8 cellular contexts compared by ENCODE assay signal in genomic region chr10:31770307-31770902, GRCh38.
DNase-seq lines count a peak whose midpoint lies in the region; ATAC-seq and TF ChIP-seq lines count a peak whose summit lies in the region.

No MANE protein-coding gene starts in this region.

- H4K20me1 ChIP-seq in DOHH2 (ENCODE audit: control insufficient read depth, insufficient read depth, low read depth, low read length): no peaks in the 10 kb centered on the region
- H4K20me1 ChIP-seq in OCI-LY7 (ENCODE audit: insufficient read depth, low read length): no peaks in the 10 kb centered on the region

- POLR2A ChIA-PET in OCI-LY7 (lab: Charles Lee): interaction anchor here (0.6 kb wide), 1 partner anchor 761 kb away, joined by 4 read pairs; no protein-coding TSS in a partner anchor

- no peak for TF ChIP-seq POLR2A in lower leg skin (IDR thresholded peaks at IDR 0.05)

- H3K4me3 ChIP-seq in DOHH2 (ENCODE audit: low read length) (no peak overlapping the region), OCI-LY7 (ENCODE audit: low read depth, low read length, poor library complexity, severe bottlenecking) (no peak overlapping the region), lower leg skin (ENCODE audit: low read depth, poor library complexity, severe bottlenecking) (no peak overlapping the region)

- no peaks in the 10 kb centered on the region for H3F3A ChIP-seq in DOHH2 (ENCODE audit: control insufficient read depth, insufficient read depth)

- no peaks in the 10 kb centered on the region for H3K36me3 ChIP-seq in DOHH2 (ENCODE audit: control insufficient read depth, low read length)
- H3K36me3 ChIP-seq in OCI-LY7 (ENCODE audit: insufficient read depth, low read length): no peaks in the 10 kb centered on the region

- no peaks in the 10 kb centered on the region for H3K4me1 ChIP-seq in DOHH2 (ENCODE audit: control insufficient read depth, low read length)
- H3K4me1 ChIP-seq in OCI-LY7 (ENCODE audit: insufficient read depth, low read length, poor library complexity, severe bottlenecking): no peaks in the 10 kb centered on the region

- TF ChIP-seq CTCF in DOHH2 (IDR thresholded peaks at IDR 0.05; ENCODE audit: low read depth, low read length, poor library complexity, severe bottlenecking) (peak; percentile 83), OCI-LY7 (conservative IDR thresholded peaks at IDR 0.05; ENCODE audit: low read length) (peak; percentile 88), lower leg skin (IDR thresholded peaks at IDR 0.05) (no peak)

- no TSS peak for BruUV-seq in OCI-LY7 (replicated peaks; lab: Mats Ljungman, UMichigan)

- peak; percentile 78 for ATAC-seq in GM21723 (IDR thresholded peaks at IDR 0.05; ENCODE audit: unreplicated experiment)
- ATAC-seq in left cardiac atrium: peak; percentile 41 to 84

- peaks cover 3% of the 10 kb centered on the region; the same call in 1 of the 2 replicates for H3K27me3 ChIP-seq in DOHH2 (ENCODE audit: control insufficient read depth, low read length)

- CTCF ChIA-PET in OCI-LY7 (lab: Charles Lee; ENCODE audit: unreplicated experiment): interaction anchor here (0.6 kb wide), 1 partner anchor 309 kb away, joined by 3 read pairs; no protein-coding TSS in a partner anchor

- H3K79me2 ChIP-seq in DOHH2 (ENCODE audit: control insufficient read depth, low read length): no peaks in the 10 kb centered on the region
- H3K79me2 ChIP-seq in OCI-LY7 (ENCODE audit: insufficient read depth, low read depth, low read length): no peaks in the 10 kb centered on the region

- intact Hi-C loops in OCI-LY7 (cut with micrococcal nuclease; ENCODE audit: unreplicated experiment) (loop anchor here (5.0 kb wide), 1 partner anchor 448 kb away; no protein-coding TSS in a partner anchor), left cardiac atrium (cut with DNase I) (loop anchor here in 1 of 2 donors (10.0 kb wide), 1 partner anchor 446 kb away; no protein-coding TSS in a partner anchor), lower leg skin (cut with DNase I; ENCODE audit: low total_unique reads) (no loop called here)

- H3K9me2 ChIP-seq in DOHH2 (replicated peaks; ENCODE audit: control insufficient read depth, low read length) (no peaks in the 10 kb centered on the region), OCI-LY7 (ENCODE audit: insufficient read depth, low read length) (no peaks in the 10 kb centered on the region)

- H2AFZ ChIP-seq in OCI-LY7 (ENCODE audit: low read length): no peak overlapping the region

- peak; percentile 47 for DNase-seq in OCI-LY7 (ENCODE audit: low spot score)
- DNase-seq in activated effector memory CD4-positive, alpha-beta T cell treated with anti-CD3 and anti-CD28 coated beads, Interleukin-2, amount 50 U/mL, for 16 hours: peak; percentile 86
- peak; percentile 41 for DNase-seq in left cardiac atrium
- DNase-seq in stimulated activated CD4-positive, alpha-beta T cell treated with anti-CD3 and anti-CD28 coated beads, Interleukin-2, amount 100 ng/mL, for 24 hours: peak; percentile 64 to 73
- DNase-seq in lower leg skin (ENCODE audit: low spot score in 2 of 2): no peak
- DNase-seq in NCI-H187 (lab: John Stamatoyannopoulos, UW): no peak

- H3K9me3 ChIP-seq in DOHH2 (ENCODE audit: control insufficient read depth, insufficient read depth, low read length): no peaks in the 10 kb centered on the region
- H3K9me3 ChIP-seq in OCI-LY7 (ENCODE audit: low read length): no peaks in the 10 kb centered on the region

- WGBS in lower leg skin, 2 donors: 76 to 82% methylated on average over 8 of the region's 8 CpGs

- no peak overlapping the region for H3K4me2 ChIP-seq in DOHH2 (ENCODE audit: low read length)
- no peak overlapping the region for H3K4me2 ChIP-seq in OCI-LY7 (ENCODE audit: low read length)

- H3K27ac ChIP-seq in DOHH2 (ENCODE audit: low read depth, low read length) (no peak overlapping the region), OCI-LY7 (ENCODE audit: low read depth, low read length, poor library complexity, severe bottlenecking) (no peak overlapping the region)

Comparison
In these comparisons a context has a peak if more than half of its experiments do, and no peak if none do; other contexts are left out.
1. CTCF ChIP-seq: peak in DOHH2 (single experiment) and OCI-LY7 (single experiment); none in lower leg skin (0 of 3).
2. DNase-seq: peak in OCI-LY7 (single experiment), activated effector memory CD4-positive, alpha-beta T cell treated with anti-CD3 and anti-CD28 coated beads, Interleukin-2, amount 50 U/mL, for 16 hours (single experiment), left cardiac atrium (single experiment) and stimulated activated CD4-positive, alpha-beta T cell treated with anti-CD3 and anti-CD28 coated beads, Interleukin-2, amount 100 ng/mL, for 24 hours (2 of 2); none in lower leg skin (0 of 2) and NCI-H187 (0 of 2).